40 cellular contexts compared by ENCODE assay signal in genomic region chr6:152263582-152263981, GRCh38.
"Had no signal": no experiment of that assay in that cellular context is flagged by ENCODE, and none has a peak within 500 bp of the region (broad histone marks: within the 10 kb centered on the region; RNA-seq: fewer than 3 reads in every experiment).

No MANE protein-coding gene starts in this region.

- DNase-seq: activated effector memory CD4-positive, alpha-beta T cell treated with anti-CD3 and anti-CD28 coated beads, Interleukin-2, amount 50 U/mL, for 16 hours; activated effector memory CD4-positive, alpha-beta T cell treated with Interleukin-2 at 50 U/mL for 16 hours; activated gamma-delta T cell; activated gamma-delta T cell treated with Interleukin-2 at 50 U/mL for 16 hours; activated naive CD4-positive, alpha-beta T cell; activated naive CD4-positive, alpha-beta T cell treated with anti-CD3 and anti-CD28 coated beads for 36 hours; activated naive CD4-positive, alpha-beta T cell treated with anti-CD3 and anti-CD28 coated beads, Interleukin-2, amount 10 ng/mL, durations not matched to agents 7 days and 5 days; activated naive CD4-positive, alpha-beta T cell treated with anti-CD3 and anti-CD28 coated beads, Interleukin-2, amount 50 U/mL, for 16 hours; activated naive CD4-positive, alpha-beta T cell treated with Interleukin-2 at 50 U/mL for 16 hours; activated naive CD8-positive, alpha-beta T cell treated with anti-CD3 and anti-CD28 coated beads for 36 hours; activated naive CD8-positive, alpha-beta T cell treated with anti-CD3 and anti-CD28 coated beads, Interleukin-2, amount 10 ng/mL, durations not matched to agents 7 days and 5 days; activated naive CD8-positive, alpha-beta T cell treated with anti-CD3 and anti-CD28 coated beads, Interleukin-2, amount 50 U/mL, for 24 hours; activated T-cell treated with anti-CD3 and anti-CD28 coated beads, Interleukin-2, amount 50 U/mL, for 1 hour; activated T-cell treated with anti-CD3 and anti-CD28 coated beads, Interleukin-2, amount 50 U/mL, for 24 hours; activated T-cell treated with anti-CD3 and anti-CD28 coated beads, Interleukin-2, amount 50 U/mL, for 4 hours; activated T-cell treated with anti-CD3 and anti-CD28 coated beads, Interleukin-2, amount 50 U/mL, for 48 hours; activated T-cell treated with anti-CD3 and anti-CD28 coated beads, Interleukin-2, amount 50 U/mL, for 72 hours; adrenal gland; amniotic stem cell; amygdala; anterior cingulate cortex; aorta; body of pancreas; brain microvascular endothelial cell; caudate nucleus; central memory CD4-positive, alpha-beta T cell; cerebellar nuclear complex had no signal

- H3K27ac Mint-ChIP-seq: activated naive CD4-positive, alpha-beta T cell treated with anti-CD3 and anti-CD28 coated beads for 36 hours; activated naive CD4-positive, alpha-beta T cell treated with anti-CD3 and anti-CD28 coated beads, Interleukin-2, amount 10 ng/mL, durations not matched to agents 7 days and 5 days; activated naive CD4-positive, alpha-beta T cell treated with anti-CD3 and anti-CD28 coated beads, Interleukin-2, amount 50 U/mL, for 24 hours; activated naive CD8-positive, alpha-beta T cell; activated naive CD8-positive, alpha-beta T cell treated with anti-CD3 and anti-CD28 coated beads for 36 hours; activated naive CD8-positive, alpha-beta T cell treated with anti-CD3 and anti-CD28 coated beads, Interleukin-2, amount 10 ng/mL, durations not matched to agents 7 days and 5 days; activated naive CD8-positive, alpha-beta T cell treated with anti-CD3 and anti-CD28 coated beads, Interleukin-2, amount 50 U/mL, for 24 hours; activated T-cell treated with anti-CD3 and anti-CD28 coated beads, Interleukin-2, amount 50 U/mL, for 24 hours; activated T-cell treated with anti-CD3 and anti-CD28 coated beads, Interleukin-2, amount 50 U/mL, for 72 hours; activated T-helper 1 cell treated with anti-CD3 and anti-CD28 coated beads, Interleukin-12 subunit alpha, Interleukin-12 subunit beta, Interleukin-2, Interleukin-4 antibody, amounts not matched to agents 30 ng/mL and 10 ng/mL and 1 ng/mL, durations not matched to agents 14 hours and 24 hours and 36 hours; activated T-helper 17 cell treated with anti-CD3 and anti-CD28 coated beads, Interleukin-2, amount 50 U/mL, for 72 hours; activated T-helper 2 cell treated with anti-CD3 and anti-CD28 coated beads, Interferon-gamma antibody, Interleukin-2, Interleukin-4, amounts not matched to agents 10 μg/mL and 5 μg/mL and 100 μg/mL, durations not matched to agents 14 hours and 24 hours and 36 hours; brain had no signal

- H3K36me3 ChIP-seq: breast epithelium had no signal

- H3K4me1 Mint-ChIP-seq: activated naive CD4-positive, alpha-beta T cell treated with anti-CD3 and anti-CD28 coated beads, Interleukin-2, amount 10 ng/mL, durations not matched to agents 7 days and 5 days; activated naive CD4-positive, alpha-beta T cell treated with anti-CD3 and anti-CD28 coated beads, Interleukin-2, amount 50 U/mL, for 24 hours; activated naive CD8-positive, alpha-beta T cell treated with anti-CD3 and anti-CD28 coated beads for 36 hours; activated naive CD8-positive, alpha-beta T cell treated with anti-CD3 and anti-CD28 coated beads, Interleukin-2, amount 50 U/mL, for 24 hours; activated T-helper 17 cell treated with anti-CD3 and anti-CD28 coated beads, Interleukin-2, amount 50 U/mL, for 72 hours; brain had no signal

- H3K9me3 Mint-ChIP-seq: activated naive CD4-positive, alpha-beta T cell treated with anti-CD3 and anti-CD28 coated beads, Interleukin-2, amount 50 U/mL, for 24 hours had no signal

- FAIRE-seq: astrocyte, bronchial epithelial cell had no signal

- H3K27ac ChIP-seq: adrenal gland, body of pancreas, brain microvascular endothelial cell, breast epithelium, cardiac muscle cell had no signal

- H3K4me1 ChIP-seq: body of pancreas, breast epithelium had no signal

- H3K4me3 ChIP-seq: adrenal gland, ascending aorta, body of pancreas, breast epithelium, cardiac muscle cell had no signal

- H3K4me3 Mint-ChIP-seq: activated naive CD4-positive, alpha-beta T cell treated with anti-CD3 and anti-CD28 coated beads for 36 hours; activated naive CD4-positive, alpha-beta T cell treated with anti-CD3 and anti-CD28 coated beads, Interleukin-2, amount 10 ng/mL, durations not matched to agents 7 days and 5 days; activated naive CD4-positive, alpha-beta T cell treated with anti-CD3 and anti-CD28 coated beads, Interleukin-2, amount 50 U/mL, for 24 hours; activated naive CD8-positive, alpha-beta T cell; activated naive CD8-positive, alpha-beta T cell treated with anti-CD3 and anti-CD28 coated beads for 36 hours; activated naive CD8-positive, alpha-beta T cell treated with anti-CD3 and anti-CD28 coated beads, Interleukin-2, amount 10 ng/mL, durations not matched to agents 7 days and 5 days; activated naive CD8-positive, alpha-beta T cell treated with anti-CD3 and anti-CD28 coated beads, Interleukin-2, amount 50 U/mL, for 24 hours; activated T-cell treated with anti-CD3 and anti-CD28 coated beads, Interleukin-2, amount 50 U/mL, for 24 hours; activated T-cell treated with anti-CD3 and anti-CD28 coated beads, Interleukin-2, amount 50 U/mL, for 4 hours; activated T-cell treated with anti-CD3 and anti-CD28 coated beads, Interleukin-2, amount 50 U/mL, for 72 hours; activated T-helper 1 cell treated with anti-CD3 and anti-CD28 coated beads, Interleukin-12 subunit alpha, Interleukin-12 subunit beta, Interleukin-2, Interleukin-4 antibody, amounts not matched to agents 30 ng/mL and 10 ng/mL and 1 ng/mL, durations not matched to agents 14 hours and 24 hours and 36 hours; activated T-helper 17 cell treated with anti-CD3 and anti-CD28 coated beads, Interleukin-2, amount 50 U/mL, for 72 hours; brain; central memory CD8-positive, alpha-beta T cell had no signal

- ATAC-seq: activated naive CD4-positive, alpha-beta T cell treated with anti-CD3 and anti-CD28 coated beads, Interleukin-2, amount 50 U/mL, for 72 hours; activated naive CD8-positive, alpha-beta T cell treated with anti-CD3 and anti-CD28 coated beads, Interleukin-2, amount 50 U/mL, for 24 hours; activated T-cell treated with anti-CD3 and anti-CD28 coated beads, Interleukin-2, amount 50 U/mL, for 4 hours; activated T-cell treated with anti-CD3 and anti-CD28 coated beads, Interleukin-2, amount 50 U/mL, for 72 hours; activated T-helper 17 cell treated with anti-CD3 and anti-CD28 coated beads, Interleukin-2, amount 50 U/mL, for 72 hours; body of pancreas had no signal

- H3K27me3 ChIP-seq: adrenal gland, ascending aorta, body of pancreas, brain microvascular endothelial cell, breast epithelium, cardiac muscle cell had no signal

- H3K9me3 ChIP-seq: adrenal gland, ascending aorta, body of pancreas, breast epithelium had no signal

- H3K27me3 Mint-ChIP-seq: activated naive CD4-positive, alpha-beta T cell treated with anti-CD3 and anti-CD28 coated beads, Interleukin-2, amount 10 ng/mL, durations not matched to agents 7 days and 5 days; activated naive CD4-positive, alpha-beta T cell treated with anti-CD3 and anti-CD28 coated beads, Interleukin-2, amount 50 U/mL, for 24 hours; activated naive CD8-positive, alpha-beta T cell; activated naive CD8-positive, alpha-beta T cell treated with anti-CD3 and anti-CD28 coated beads for 36 hours; activated naive CD8-positive, alpha-beta T cell treated with anti-CD3 and anti-CD28 coated beads, Interleukin-2, amount 10 ng/mL, durations not matched to agents 7 days and 5 days; activated naive CD8-positive, alpha-beta T cell treated with anti-CD3 and anti-CD28 coated beads, Interleukin-2, amount 50 U/mL, for 24 hours; activated T-cell treated with anti-CD3 and anti-CD28 coated beads, Interleukin-2, amount 50 U/mL, for 24 hours; activated T-helper 17 cell treated with anti-CD3 and anti-CD28 coated beads, Interleukin-2, amount 50 U/mL, for 72 hours; brain; central memory CD8-positive, alpha-beta T cell had no signal
